In the genomic region with DNA sequence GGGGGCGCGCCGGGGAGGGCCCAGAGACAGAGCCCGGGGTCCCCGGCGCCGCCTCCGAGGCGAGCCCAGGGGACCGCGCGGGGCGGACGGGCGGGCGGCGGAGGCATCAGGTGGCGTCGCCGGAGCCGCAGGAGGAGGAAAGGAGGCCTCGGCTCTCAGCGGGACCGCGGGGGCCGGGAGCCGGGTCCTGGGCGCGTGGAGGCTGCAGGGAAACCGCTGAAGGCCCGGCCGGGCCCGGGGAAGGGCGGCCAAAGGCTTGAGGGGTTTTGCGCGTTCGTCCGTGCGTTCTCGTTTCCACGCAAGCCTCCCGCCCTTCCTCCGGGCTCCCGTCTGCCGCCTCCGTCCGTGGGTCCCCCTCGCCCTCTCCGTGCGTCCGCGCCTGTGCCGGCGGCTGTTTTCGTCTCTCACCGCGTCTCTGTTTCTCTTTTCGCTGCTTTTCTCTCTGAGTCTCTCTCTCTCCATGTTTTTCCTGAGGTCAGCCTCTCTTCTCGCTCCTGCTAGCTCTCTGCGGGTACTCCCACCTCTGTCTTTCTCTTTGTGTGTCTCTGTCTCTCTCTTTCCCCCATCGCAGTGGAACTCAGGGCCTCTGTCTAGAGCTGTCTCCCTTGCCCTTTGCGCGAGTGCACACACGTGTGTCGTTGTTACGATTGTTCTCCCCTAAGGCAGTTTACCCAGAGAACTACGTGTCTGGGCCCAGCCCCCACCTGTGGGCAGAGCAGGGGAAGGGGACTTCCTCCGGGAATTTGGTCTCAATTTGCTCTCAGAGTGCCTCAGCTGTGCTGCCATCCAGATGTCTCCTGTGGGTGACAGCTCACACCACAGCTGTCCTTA, we compare ENCODE assay signal across 1 cellular context.
TF ChIP-seq lines count a peak whose summit lies in the region.

No MANE protein-coding gene starts in this region.

TF ChIP-seq in SK-N-SH, 30 proteins besides CTCF, POLR2A, EP300 and RAD21 (continued from another document):
- TF ChIP-seq, protein P1, sequence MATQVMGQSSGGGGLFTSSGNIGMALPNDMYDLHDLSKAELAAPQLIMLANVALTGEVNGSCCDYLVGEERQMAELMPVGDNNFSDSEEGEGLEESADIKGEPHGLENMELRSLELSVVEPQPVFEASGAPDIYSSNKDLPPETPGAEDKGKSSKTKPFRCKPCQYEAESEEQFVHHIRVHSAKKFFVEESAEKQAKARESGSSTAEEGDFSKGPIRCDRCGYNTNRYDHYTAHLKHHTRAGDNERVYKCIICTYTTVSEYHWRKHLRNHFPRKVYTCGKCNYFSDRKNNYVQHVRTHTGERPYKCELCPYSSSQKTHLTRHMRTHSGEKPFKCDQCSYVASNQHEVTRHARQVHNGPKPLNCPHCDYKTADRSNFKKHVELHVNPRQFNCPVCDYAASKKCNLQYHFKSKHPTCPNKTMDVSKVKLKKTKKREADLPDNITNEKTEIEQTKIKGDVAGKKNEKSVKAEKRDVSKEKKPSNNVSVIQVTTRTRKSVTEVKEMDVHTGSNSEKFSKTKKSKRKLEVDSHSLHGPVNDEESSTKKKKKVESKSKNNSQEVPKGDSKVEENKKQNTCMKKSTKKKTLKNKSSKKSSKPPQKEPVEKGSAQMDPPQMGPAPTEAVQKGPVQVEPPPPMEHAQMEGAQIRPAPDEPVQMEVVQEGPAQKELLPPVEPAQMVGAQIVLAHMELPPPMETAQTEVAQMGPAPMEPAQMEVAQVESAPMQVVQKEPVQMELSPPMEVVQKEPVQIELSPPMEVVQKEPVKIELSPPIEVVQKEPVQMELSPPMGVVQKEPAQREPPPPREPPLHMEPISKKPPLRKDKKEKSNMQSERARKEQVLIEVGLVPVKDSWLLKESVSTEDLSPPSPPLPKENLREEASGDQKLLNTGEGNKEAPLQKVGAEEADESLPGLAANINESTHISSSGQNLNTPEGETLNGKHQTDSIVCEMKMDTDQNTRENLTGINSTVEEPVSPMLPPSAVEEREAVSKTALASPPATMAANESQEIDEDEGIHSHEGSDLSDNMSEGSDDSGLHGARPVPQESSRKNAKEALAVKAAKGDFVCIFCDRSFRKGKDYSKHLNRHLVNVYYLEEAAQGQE (IDR thresholded peaks at IDR 0.05; ENCODE audit: low read depth, low read length) = no peak
